Comparison of ENCODE assay signal across 7 cellular contexts in genomic region chr11:62709262-62710000, GRCh38.
DNase-seq lines count a peak whose midpoint lies in the region; ATAC-seq lines count a peak whose summit lies in the region.

No MANE protein-coding gene starts in this region.

- H3K27me3 ChIP-seq in layer of hippocampus (ENCODE audit: control insufficient read depth, insufficient read depth, low read length): no peaks in the 10 kb centered on the region

- H3K27ac ChIP-seq in cingulate gyrus (ENCODE audit: low read depth, low read length) (peak overlapping the region; percentile 99), layer of hippocampus (ENCODE audit: low read depth, low read length) (peak overlapping the region; percentile 95)

- DNase-seq in NCI-H2227 treated with DMSO at 0.1 percent for 48 hours (lab: John Stamatoyannopoulos, UW): peak; percentile 98
- peak; percentile 96 for DNase-seq in activated CD4-positive, alpha-beta T cell treated with anti-CD3 and anti-CD28 coated beads for 4 hours
- peak; percentile 82 to 91 for DNase-seq in stimulated activated CD4-positive, alpha-beta T cell treated with anti-CD3 and anti-CD28 coated beads, Interleukin-1b, Interleukin-23, amount 100 ng/mL, for 1 hour (ENCODE audit: low read depth in 2 of 2)

- peak; percentile 52 for ATAC-seq in GM18520 (IDR thresholded peaks at IDR 0.05; ENCODE audit: unreplicated experiment)
- ATAC-seq in HG03064 (IDR thresholded peaks at IDR 0.05; ENCODE audit: low read depth, unreplicated experiment): peak; percentile 66

Comparison
In these comparisons a context has a peak if more than half of its experiments do, and no peak if none do; other contexts are left out.
1. Peak in every context shown above with its lines: DNase-seq, ATAC-seq and H3K27ac ChIP-seq.